In genomic region chr2:191459158-191459557, GRCh38 we compare ENCODE assay signal across 9 cellular contexts.
"Had no signal": no experiment of that assay in that cellular context is flagged by ENCODE, and none has a peak within 500 bp of the region (broad histone marks: within the 10 kb centered on the region; RNA-seq: fewer than 3 reads in every experiment).

No MANE protein-coding gene starts in this region.

- H3K4me1 ChIP-seq: HAP-1 had no signal

- H3K36me3 ChIP-seq: HAP-1 had no signal

- ATAC-seq: HCT116, HepG2 had no signal

- H3K27ac ChIP-seq: GM23248, HL-60, KMS-11 had no signal

- H3K4me2 ChIP-seq: KMS-11 had no signal

- H2AFZ ChIP-seq: GM23248 had no signal

- H3K4me3 ChIP-seq: GM23248, HAP-1 had no signal

- H3K9ac ChIP-seq: GM23248, KMS-11 had no signal

- FAIRE-seq: HepG2 had no signal

- DNase-seq: GM23248, GOT3, H7, KBM-7 had no signal
